ENCODE assay signal across 8 cellular contexts in the genomic region with DNA sequence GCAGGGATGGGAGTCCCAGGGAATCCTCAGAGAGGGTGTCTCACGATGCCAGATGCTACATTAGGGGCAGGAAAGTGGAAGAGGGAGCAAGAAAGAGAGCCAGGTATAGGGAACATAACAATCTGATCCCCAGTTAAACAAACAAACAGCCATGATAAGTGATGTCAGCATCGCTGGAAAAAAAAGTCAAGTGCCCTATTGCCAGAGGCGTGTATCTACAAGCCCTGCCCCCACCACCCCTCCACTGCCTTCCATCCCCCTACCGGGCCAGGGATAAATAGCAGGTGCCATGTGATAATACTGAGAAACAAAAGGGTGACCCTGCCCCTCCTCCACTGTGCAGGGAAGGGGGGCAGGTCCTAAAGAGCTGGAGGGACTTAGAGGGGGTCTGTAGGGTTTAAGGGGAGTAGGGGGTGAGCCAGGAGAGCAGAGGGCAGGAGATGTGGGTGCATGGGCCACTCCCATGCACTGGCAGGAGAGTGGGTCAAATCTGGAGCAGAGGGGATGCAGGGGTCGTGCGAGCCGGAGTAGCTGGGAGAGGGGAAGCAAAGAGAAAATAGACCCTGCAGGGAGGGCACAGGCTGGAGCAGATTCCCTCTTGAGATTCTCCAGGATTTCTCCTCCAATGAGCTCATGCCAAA. TPM values are rescaled to one million over a fixed set of nuclear protein-coding genes. Genes with fewer than 3 reads are reported as not detected.
DNase-seq lines count a peak whose midpoint lies in the region; ATAC-seq and TF ChIP-seq lines count a peak whose summit lies in the region.

No MANE protein-coding gene starts in this region.

- H2BK5ac ChIP-seq in mesenchymal stem cell (ENCODE audit: low read depth, low read length, poor library complexity, severe bottlenecking) = no peak overlapping the region

- H3K9me3 ChIP-seq in OCI-LY7 (ENCODE audit: low read length) (no peaks in the 10 kb centered on the region), iPS-18a (ENCODE audit: control insufficient read depth, low read depth, low read length) (no peaks in the 10 kb centered on the region), mesenchymal stem cell (ENCODE audit: control insufficient read depth, low read length) (no peaks in the 10 kb centered on the region)

- H4K20me1 ChIP-seq in OCI-LY7 (ENCODE audit: insufficient read depth, low read length) = no peaks in the 10 kb centered on the region

- no peak overlapping the region for H2AFZ ChIP-seq in OCI-LY7 (ENCODE audit: low read length)
- H2AFZ ChIP-seq in mesenchymal stem cell (ENCODE audit: low read depth, low read length) = no peak overlapping the region

- no peak overlapping the region for H2AK5ac ChIP-seq in mesenchymal stem cell (ENCODE audit: low read length, severe bottlenecking)

- DNase-seq in DMS153 (lab: John Stamatoyannopoulos, UW) = peak; percentile 98
- DNase-seq in KBM-7 = peak; percentile 37
- DNase-seq in OCI-LY7 (ENCODE audit: low spot score) = peak; percentile 33
- no peak for DNase-seq in activated gamma-delta T cell (lab: John Stamatoyannopoulos, UW)
- DNase-seq in mesenchymal stem cell = no peak

- H2BK15ac ChIP-seq in mesenchymal stem cell (ENCODE audit: low read depth, poor library complexity, severe bottlenecking) = no peak overlapping the region

- intact Hi-C loops in OCI-LY7 (cut with micrococcal nuclease; ENCODE audit: unreplicated experiment) = no loop called here

- H2BK12ac ChIP-seq in mesenchymal stem cell (ENCODE audit: low read length in 2 of 2) = no peak overlapping the region

- in situ Hi-C loops in KBM-7 (cut with MboI; ENCODE audit: low pct_unique_long_range_greater_than_20kb, low sequenced_read_pairs) = no loop called here

- H3K23ac ChIP-seq in mesenchymal stem cell (ENCODE audit: low read length in 2 of 2) = no peak overlapping the region

- CTCF ChIA-PET in OCI-LY7 (lab: Charles Lee; ENCODE audit: unreplicated experiment) = no interaction called here

- BruUV-seq in OCI-LY7 (replicated peaks; lab: Mats Ljungman, UMichigan) = no TSS peak

- no peaks in the 10 kb centered on the region for H3K79me2 ChIP-seq in OCI-LY7 (ENCODE audit: insufficient read depth, low read depth, low read length)

- H3K4ac ChIP-seq in mesenchymal stem cell (ENCODE audit: low read depth in 1 of 2, low read length in 2 of 2) = no peak overlapping the region

- H3K18ac ChIP-seq in mesenchymal stem cell (ENCODE audit: low read depth in 1 of 2, low read length in 2 of 2) = no peak overlapping the region

- H3K9ac ChIP-seq in iPS-18a (ENCODE audit: low read length) (no peak overlapping the region), mesenchymal stem cell (ENCODE audit: low read length) (no peak overlapping the region)

- ATAC-seq in activated CD4-positive, CD25-positive, alpha-beta regulatory T cell treated with anti-CD3 and anti-CD28 coated beads, Interleukin-2, amount 50 U/mL, for 24 hours = no peak
- ATAC-seq in HG02938 (IDR thresholded peaks at IDR 0.05; ENCODE audit: unreplicated experiment) = no peak

- H4K8ac ChIP-seq in mesenchymal stem cell (ENCODE audit: low read length) = no peak overlapping the region

- H3K4me1 ChIP-seq in OCI-LY7 (ENCODE audit: insufficient read depth, low read length, poor library complexity, severe bottlenecking) (no peaks in the 10 kb centered on the region), iPS-18a (ENCODE audit: control insufficient read depth, low read depth, low read length) (peaks cover 19% of the 10 kb centered on the region), mesenchymal stem cell (ENCODE audit: control insufficient read depth, insufficient read depth, low read depth, low read length) (peaks cover 5% of the 10 kb centered on the region)

- H3K27me3 ChIP-seq in iPS-18a (ENCODE audit: control insufficient read depth, insufficient read depth, low read length) (peaks cover 6% of the 10 kb centered on the region), mesenchymal stem cell (ENCODE audit: control insufficient read depth in 1 of 2, insufficient read depth in 1 of 2, low read length in 2 of 2) (peaks cover 51 to 53% of the 10 kb centered on the region in 2 experiments)

- H3K4me2 ChIP-seq in OCI-LY7 (ENCODE audit: low read length) (no peak overlapping the region), mesenchymal stem cell (ENCODE audit: low read length, poor library complexity, severe bottlenecking) (no peak overlapping the region)

- no peaks in the 10 kb centered on the region for H3K79me1 ChIP-seq in mesenchymal stem cell (replicated peaks; ENCODE audit: low read length, poor library complexity, severe bottlenecking)

- H3K27ac ChIP-seq in OCI-LY7 (ENCODE audit: low read depth, low read length, poor library complexity, severe bottlenecking) = no peak overlapping the region
- no peak overlapping the region for H3K27ac ChIP-seq in iPS-18a (ENCODE audit: low read length)
- H3K27ac ChIP-seq in mesenchymal stem cell (ENCODE audit: low read length, poor library complexity, severe bottlenecking) = no peak overlapping the region

- H2BK120ac ChIP-seq in mesenchymal stem cell (ENCODE audit: low read depth, low read length) = no peak overlapping the region

- H3K36me3 ChIP-seq in OCI-LY7 (ENCODE audit: insufficient read depth, low read length) (no peaks in the 10 kb centered on the region), iPS-18a (ENCODE audit: control insufficient read depth, low read depth, low read length) (no peaks in the 10 kb centered on the region), mesenchymal stem cell (ENCODE audit: control insufficient read depth in 1 of 2, insufficient read depth in 2 of 2, low read depth in 1 of 2, low read length in 2 of 2) (no peaks in the 10 kb centered on the region)

- H4K91ac ChIP-seq in mesenchymal stem cell (ENCODE audit: low read length) = no peak overlapping the region

- peak; percentile 48 for TF ChIP-seq CTCF in OCI-LY7 (conservative IDR thresholded peaks at IDR 0.05; ENCODE audit: low read length)

- H3K4me3 ChIP-seq in OCI-LY7 (ENCODE audit: low read depth, low read length, poor library complexity, severe bottlenecking) (no peak overlapping the region), iPS-18a (ENCODE audit: low read length) (peak overlapping the region; percentile 18), mesenchymal stem cell (ENCODE audit: insufficient read depth in 1 of 2, low read depth in 1 of 2, low read length in 2 of 2) (no peak overlapping the region)

- no peaks in the 10 kb centered on the region for H3K9me2 ChIP-seq in OCI-LY7 (ENCODE audit: insufficient read depth, low read length)

- H3K14ac ChIP-seq in mesenchymal stem cell (ENCODE audit: low read length in 2 of 2) = no peak overlapping the region

- POLR2A ChIA-PET in OCI-LY7 (lab: Charles Lee) = no interaction called here

- WGBS in mesenchymal stem cell = 42% methylated on average over 4 of the region's 7 CpGs

RNA-seq across cellular contexts. Expression of a gene that starts 3.4 kb away (rescaled TPM):
- total RNA-seq in OCI-LY7 (2014; rRNA removed; shearing (Covaris generic)) = not detected in 2 replicates
- total RNA-seq in OCI-LY7 (2022) = not detected in 2 replicates
- polyA plus RNA-seq in mesenchymal stem cell (2013, experiment 1 of 2) = not detected
- polyA plus RNA-seq in mesenchymal stem cell (2013, experiment 2 of 2) = not detected

Comparison
In these comparisons a context has a peak if more than half of its experiments do, and no peak if none do; other contexts are left out.
1. DNase-seq: peak in DMS153 (single experiment), KBM-7 (single experiment) and OCI-LY7 (single experiment); none in activated gamma-delta T cell (single experiment) and mesenchymal stem cell (single experiment).